In the genomic region with DNA sequence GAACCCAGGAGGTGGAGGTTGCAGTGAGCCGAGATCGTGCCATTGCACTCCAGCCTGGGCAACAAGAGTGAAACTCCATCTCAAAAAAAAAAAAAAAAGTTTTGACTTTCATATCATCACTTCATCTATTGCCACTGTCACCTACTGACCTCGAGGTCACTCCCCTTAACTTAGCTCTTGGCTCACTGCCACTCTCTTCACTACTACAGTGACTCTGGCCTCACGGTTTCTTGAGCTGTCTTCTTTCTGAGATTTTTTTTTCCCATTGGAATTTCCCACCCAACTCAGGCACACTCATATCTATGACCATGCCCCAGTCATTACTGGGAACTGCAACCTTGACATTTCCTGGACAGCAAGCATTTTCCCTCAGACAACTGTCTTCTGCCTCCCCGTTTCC, we compare ENCODE assay signal across 1 cellular context.
TF ChIP-seq lines count a peak whose summit lies in the region.

No MANE protein-coding gene starts in this region.

TF ChIP-seq in K562, 482 proteins besides CTCF, POLR2A, EP300 and RAD21:
- TF ChIP-seq, protein P1, sequence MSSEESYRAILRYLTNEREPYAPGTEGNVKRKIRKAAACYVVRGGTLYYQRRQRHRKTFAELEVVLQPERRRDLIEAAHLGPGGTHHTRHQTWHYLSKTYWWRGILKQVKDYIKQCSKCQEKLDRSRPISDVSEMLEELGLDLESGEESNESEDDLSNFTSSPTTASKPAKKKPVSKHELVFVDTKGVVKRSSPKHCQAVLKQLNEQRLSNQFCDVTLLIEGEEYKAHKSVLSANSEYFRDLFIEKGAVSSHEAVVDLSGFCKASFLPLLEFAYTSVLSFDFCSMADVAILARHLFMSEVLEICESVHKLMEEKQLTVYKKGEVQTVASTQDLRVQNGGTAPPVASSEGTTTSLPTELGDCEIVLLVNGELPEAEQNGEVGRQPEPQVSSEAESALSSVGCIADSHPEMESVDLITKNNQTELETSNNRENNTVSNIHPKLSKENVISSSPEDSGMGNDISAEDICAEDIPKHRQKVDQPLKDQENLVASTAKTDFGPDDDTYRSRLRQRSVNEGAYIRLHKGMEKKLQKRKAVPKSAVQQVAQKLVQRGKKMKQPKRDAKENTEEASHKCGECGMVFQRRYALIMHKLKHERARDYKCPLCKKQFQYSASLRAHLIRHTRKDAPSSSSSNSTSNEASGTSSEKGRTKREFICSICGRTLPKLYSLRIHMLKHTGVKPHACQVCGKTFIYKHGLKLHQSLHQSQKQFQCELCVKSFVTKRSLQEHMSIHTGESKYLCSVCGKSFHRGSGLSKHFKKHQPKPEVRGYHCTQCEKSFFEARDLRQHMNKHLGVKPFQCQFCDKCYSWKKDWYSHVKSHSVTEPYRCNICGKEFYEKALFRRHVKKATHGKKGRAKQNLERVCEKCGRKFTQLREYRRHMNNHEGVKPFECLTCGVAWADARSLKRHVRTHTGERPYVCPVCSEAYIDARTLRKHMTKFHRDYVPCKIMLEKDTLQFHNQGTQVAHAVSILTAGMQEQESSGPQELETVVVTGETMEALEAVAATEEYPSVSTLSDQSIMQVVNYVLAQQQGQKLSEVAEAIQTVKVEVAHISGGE (CRISPR knock-in tag; IDR thresholded peaks at IDR 0.05) = no peak
- peak; percentile 41 for TF ChIP-seq NFIC (IDR thresholded peaks at IDR 0.05)
